In genomic region chr21:29376556-29376955, GRCh38 we compare ENCODE assay signal across 8 cellular contexts.
DNase-seq lines count a peak whose midpoint lies in the region; ATAC-seq and TF ChIP-seq lines count a peak whose summit lies in the region.

No MANE protein-coding gene starts in this region.

- TF ChIP-seq CTCF in IMR-90 (conservative IDR thresholded peaks at IDR 0.05; ENCODE audit: low read depth, low read length), result peak; percentile 26; the same call in 1 of the 2 replicates

- no peaks in the 10 kb centered on the region for H4K20me1 ChIP-seq in IMR-90 (ENCODE audit: insufficient read depth, low read length)

- H4K91ac ChIP-seq in IMR-90 (ENCODE audit: insufficient read depth, low read depth, low read length), result no peak overlapping the region; the same call in 1 of the 2 replicates

- WGBS in IMR-90 (ENCODE audit: extremely low coverage in 2 of 2, insufficient read length in 1 of 2), 2 experiments, result 80% methylated on average over 2 of the region's 3 CpGs; no CpG with 5 or more reads in 1 of the 2 experiments

- intact Hi-C loops in IMR-90 (cut with micrococcal nuclease), result no loop called here
- intact Hi-C loops in naive thymus-derived CD4-positive, alpha-beta T cell (cut with micrococcal nuclease), result loop anchor here in 1 of 2 donors (1.0 to 10.0 kb wide), 4 partner anchors 143 to 471 kb away; partner anchors contain the start of gene LTN1

- peaks cover 4% of the 10 kb centered on the region; the same call in 1 of the 2 replicates for H3K9me1 ChIP-seq in IMR-90 (ENCODE audit: insufficient read depth, low read length)

- 0 out of 2 replicates have a peak overlapping the region, but pooled peaks have one; percentile 20 for H2AK5ac ChIP-seq in IMR-90 (ENCODE audit: low read depth, low read length)

- no peaks in the 10 kb centered on the region for H3K27me3 ChIP-seq in IMR-90 (ENCODE audit: control insufficient read depth, insufficient read depth, low read length)
- no peaks in the 10 kb centered on the region for H3K27me3 ChIP-seq in naive thymus-derived CD4-positive, alpha-beta T cell (ENCODE audit: control insufficient read depth in 2 of 2, insufficient read depth in 2 of 2, low read length in 2 of 2)

- no peak overlapping the region for H3K27ac ChIP-seq in IMR-90 (ENCODE audit: insufficient read depth, low read length)
- H3K27ac ChIP-seq in naive thymus-derived CD4-positive, alpha-beta T cell (ENCODE audit: low read depth, low read length), result no peak overlapping the region

- no peak overlapping the region; the same call in 1 of the 2 replicates for H2BK120ac ChIP-seq in IMR-90 (ENCODE audit: low read depth, low read length)

- peak overlapping the region; percentile 16; the same call in 1 of the 2 replicates for H2BK20ac ChIP-seq in IMR-90 (ENCODE audit: low read depth, low read length)

- no peak for TF ChIP-seq POLR2A in IMR-90 (IDR thresholded peaks at IDR 0.05; ENCODE audit: low read depth, low read length)

- no peak overlapping the region for H3K9ac ChIP-seq in IMR-90 (ENCODE audit: low read depth, low read length)

- peak overlapping the region; percentile 45 for H2AFZ ChIP-seq in IMR-90 (replicated peaks; ENCODE audit: low read length, poor library complexity)

- H2BK5ac ChIP-seq in IMR-90 (ENCODE audit: low read depth, low read length, poor library complexity, severe bottlenecking), result no peak overlapping the region

- TF ChIP-seq RAD21 in IMR-90 (IDR thresholded peaks at IDR 0.05; ENCODE audit: low read length), result 0 out of 2 replicates have a peak, but pooled peaks have one; percentile 16

- peaks cover 5 to 15% (median 12%) of the 10 kb centered on the region in 7 donors for H3K4me1 Mint-ChIP-seq in naive thymus-derived CD4-positive, alpha-beta T cell

- DNase-seq in EH (ENCODE audit: low read depth), result peak; percentile 50
- DNase-seq in IMR-90, result no peak
- DNase-seq in activated CD4-positive, CD25-positive, alpha-beta regulatory T cell (lab: John Stamatoyannopoulos, UW), result peak; percentile 2 to 36 (median 25)
- peak; percentile 60 for DNase-seq in ecto neural progenitor cell (ENCODE audit: low spot score)
- DNase-seq in naive thymus-derived CD4-positive, alpha-beta T cell, result peak; percentile 8 to 41 (median 34)
- DNase-seq in NCI-H2196 (lab: John Stamatoyannopoulos, UW; ENCODE audit: unreplicated experiment), result no peak
- no peak for DNase-seq in amniotic stem cell (lab: John Stamatoyannopoulos, UW)

- H3K27ac Mint-ChIP-seq in naive thymus-derived CD4-positive, alpha-beta T cell, result peak overlapping the region in 2 of 9 donors; percentile 34 to 40

- H3K4ac ChIP-seq in IMR-90 (ENCODE audit: low read depth, low read length), result peak overlapping the region; percentile 20; the same call in 1 of the 2 replicates

- no peaks in the 10 kb centered on the region for H3K9me3 ChIP-seq in IMR-90 (ENCODE audit: control insufficient read depth, insufficient read depth, low read length)
- no peaks in the 10 kb centered on the region for H3K9me3 ChIP-seq in naive thymus-derived CD4-positive, alpha-beta T cell (ENCODE audit: control insufficient read depth in 2 of 3, low read length in 3 of 3)

- peaks cover 3% of the 10 kb centered on the region for H3K36me3 ChIP-seq in IMR-90 (ENCODE audit: control insufficient read depth, insufficient read depth, low read length)
- no peaks in the 10 kb centered on the region for H3K36me3 ChIP-seq in naive thymus-derived CD4-positive, alpha-beta T cell (ENCODE audit: control insufficient read depth in 2 of 3, insufficient read depth in 3 of 3, low read length in 3 of 3)

- peak; percentile 75 for ATAC-seq in GM19463 (IDR thresholded peaks at IDR 0.05; ENCODE audit: unreplicated experiment)
- ATAC-seq in IMR-90 (ENCODE audit: low read depth), result no peak
- ATAC-seq in naive thymus-derived CD4-positive, alpha-beta T cell, result peak; percentile 77

- no TSS peak for BruUV-seq in IMR-90 (replicated peaks; lab: Mats Ljungman, UMichigan)

- peaks cover 0 to 6% (median 0%) of the 10 kb centered on the region in 11 donors for H3K9me3 Mint-ChIP-seq in naive thymus-derived CD4-positive, alpha-beta T cell

- peaks cover 12% of the 10 kb centered on the region for H3K4me1 ChIP-seq in IMR-90 (ENCODE audit: control insufficient read depth, insufficient read depth, low read length)
- H3K4me1 ChIP-seq in naive thymus-derived CD4-positive, alpha-beta T cell (ENCODE audit: control insufficient read depth in 2 of 2, insufficient read depth in 2 of 2, low read length in 2 of 2), result peaks cover 9 to 10% of the 10 kb centered on the region in 2 donors

- H3K36me3 Mint-ChIP-seq in naive thymus-derived CD4-positive, alpha-beta T cell, result peaks cover 2 to 21% (median 4%) of the 10 kb centered on the region in 5 donors

- no peak overlapping the region; the same call in 2 of the 3 replicates for H2BK15ac ChIP-seq in IMR-90 (ENCODE audit: low read depth, low read length)

- no peak overlapping the region for H3K4me3 Mint-ChIP-seq in naive thymus-derived CD4-positive, alpha-beta T cell

- H4K8ac ChIP-seq in IMR-90 (ENCODE audit: low read depth in 2 of 2, low read length in 2 of 2), result 0 out of 4 replicates have a peak overlapping the region, but pooled peaks of 1 of the 2 experiments have one; percentile 9

- H3K23ac ChIP-seq in IMR-90 (ENCODE audit: low read depth, low read length), result no peak overlapping the region

- no peak overlapping the region for H3K4me3 ChIP-seq in IMR-90 (ENCODE audit: insufficient read depth, low read depth, low read length)
- H3K4me3 ChIP-seq in naive thymus-derived CD4-positive, alpha-beta T cell (ENCODE audit: low read length), result no peak overlapping the region

- H3K14ac ChIP-seq in IMR-90 (replicated peaks; ENCODE audit: low read depth, low read length), result no peak overlapping the region

- no peak overlapping the region for H3K56ac ChIP-seq in IMR-90 (ENCODE audit: extremely low read depth, insufficient read depth, low read length)

- no peaks in the 10 kb centered on the region for H3K27me3 Mint-ChIP-seq in naive thymus-derived CD4-positive, alpha-beta T cell

- CTCF ChIA-PET in IMR-90 (lab: Yijun Ruan, JAX), result interaction anchor here (1.0 to 1.3 kb wide), 3 partner anchors 213 to 304 kb away, joined by 3 to 4 read pairs (median 3); no protein-coding TSS in a partner anchor
- CTCF ChIA-PET in naive thymus-derived CD4-positive, alpha-beta T cell (lab: Charles Lee), result interaction anchor here (0.8 to 1.5 kb wide), 6 partner anchors 9 to 289 kb away, joined by 3 to 7 read pairs (median 4); no protein-coding TSS in a partner anchor

- H3K4me2 ChIP-seq in IMR-90 (ENCODE audit: low read depth, low read length), result no peak overlapping the region

- no peak overlapping the region for H2AK9ac ChIP-seq in IMR-90 (replicated peaks; ENCODE audit: low read depth, low read length, poor library complexity)

- POLR2A ChIA-PET in IMR-90 (lab: Charles Lee; ENCODE audit: unreplicated experiment), result interaction anchor here (0.7 kb wide), 1 partner anchor 57 kb away, joined by 3 read pairs; no protein-coding TSS in a partner anchor
- POLR2A ChIA-PET in naive thymus-derived CD4-positive, alpha-beta T cell (lab: Charles Lee), result interaction anchor here (1.3 kb wide), 1 partner anchor 73 kb away, joined by 4 read pairs; no protein-coding TSS in a partner anchor

- H4K5ac ChIP-seq in IMR-90 (ENCODE audit: low read depth, low read length), result peak overlapping the region; percentile 9; the same call in 1 of the 2 replicates

- no peak overlapping the region; the same call in 1 of the 2 replicates for H3K18ac ChIP-seq in IMR-90 (ENCODE audit: low read depth, low read length)

- peaks cover 5 to 24% of the 10 kb centered on the region in 2 experiments; a peak in 2 of 4 replicates for H3K79me1 ChIP-seq in IMR-90 (ENCODE audit: low read depth in 1 of 2, low read length in 2 of 2)

- dilution Hi-C loops in IMR-90 (cut with HindIII; ENCODE audit: low sequenced_read_pairs, unreplicated experiment), result no loop called here

- in situ Hi-C loops in IMR-90 (cut with MboI; ENCODE audit: low sequenced_read_pairs), result no loop called here

TF ChIP-seq in IMR-90, 13 proteins besides CTCF, POLR2A, EP300 and RAD21:
- TF ChIP-seq FOS (IDR thresholded peaks at IDR 0.05; ENCODE audit: low read depth, low read length) (no peak), SMC3 (IDR thresholded peaks at IDR 0.05; ENCODE audit: low read depth, low read length) (peak; percentile 31)

Comparison
In these comparisons a context has a peak if more than half of its experiments do, and no peak if none do; other contexts are left out.
1. DNase-seq: peak in EH (single experiment), activated CD4-positive, CD25-positive, alpha-beta regulatory T cell (4 of 4), ecto neural progenitor cell (single experiment) and naive thymus-derived CD4-positive, alpha-beta T cell (9 of 9); none in IMR-90 (single experiment), NCI-H2196 (single experiment) and amniotic stem cell (single experiment).